ENCODE assay signal across 1 cellular context in the genomic region with DNA sequence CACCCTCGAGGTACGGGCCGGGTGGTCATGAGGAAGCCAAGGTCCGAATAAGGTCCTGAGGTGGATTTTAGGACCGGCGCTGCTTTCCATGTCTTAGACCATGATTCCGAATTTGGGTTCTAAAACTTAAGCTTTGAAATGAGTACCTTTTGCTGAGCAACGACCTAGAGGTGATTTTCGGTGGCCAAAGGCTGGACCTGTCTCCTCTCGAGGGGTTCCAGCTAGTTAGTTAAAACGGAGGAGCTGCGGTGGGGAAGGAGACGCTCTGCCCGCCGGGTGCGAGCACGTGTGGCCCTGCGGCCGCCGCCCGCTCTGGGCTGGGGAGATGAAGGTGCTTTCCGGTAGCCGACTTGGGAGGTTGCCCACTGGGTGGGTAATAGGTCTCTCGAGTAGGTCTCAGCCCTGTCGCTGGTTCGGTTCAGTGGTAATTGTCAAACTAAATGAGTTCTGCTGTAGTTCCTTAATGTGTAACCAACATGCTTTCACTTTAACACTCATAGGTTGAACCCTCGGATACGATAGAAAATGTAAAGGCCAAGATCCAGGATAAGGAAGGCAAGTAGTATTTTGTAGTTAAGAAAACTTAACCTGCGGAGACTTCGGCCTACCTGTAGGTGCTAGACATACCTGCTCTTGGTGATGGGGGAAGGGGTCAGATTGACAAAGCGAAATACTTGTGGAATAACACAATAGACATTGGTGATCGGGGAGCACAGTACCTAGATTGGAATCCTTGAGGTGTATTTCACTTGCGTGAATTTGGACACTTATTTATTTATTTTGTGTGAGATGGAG.
TF ChIP-seq lines count a peak whose summit lies in the region.

No MANE protein-coding gene starts in this region.

TF ChIP-seq in GM23338, 12 proteins besides CTCF, POLR2A, EP300 and RAD21 (continued from another document):
- TF ChIP-seq ZNF462 (CRISPR knock-in tag; IDR thresholded peaks at IDR 0.05) (no peak), JUNB (IDR thresholded peaks at IDR 0.05; ENCODE audit: unreplicated experiment) (no peak), REST (IDR thresholded peaks at IDR 0.05; ENCODE audit: unreplicated experiment) (no peak), EZH2phosphoT487 (IDR thresholded peaks at IDR 0.05; ENCODE audit: unreplicated experiment) (no peak), POLR2AphosphoS5 (IDR thresholded peaks at IDR 0.05; ENCODE audit: low read depth) (no peak), EZH2 (IDR thresholded peaks at IDR 0.05; ENCODE audit: low read depth, unreplicated experiment) (no peak), CREB1 (CRISPR knock-in tag; IDR thresholded peaks at IDR 0.05; ENCODE audit: low read depth) (no peak), NANOG (IDR thresholded peaks at IDR 0.05; ENCODE audit: borderline replicate concordance) (no peak)
